8 cellular contexts compared by ENCODE assay signal in the genomic region with DNA sequence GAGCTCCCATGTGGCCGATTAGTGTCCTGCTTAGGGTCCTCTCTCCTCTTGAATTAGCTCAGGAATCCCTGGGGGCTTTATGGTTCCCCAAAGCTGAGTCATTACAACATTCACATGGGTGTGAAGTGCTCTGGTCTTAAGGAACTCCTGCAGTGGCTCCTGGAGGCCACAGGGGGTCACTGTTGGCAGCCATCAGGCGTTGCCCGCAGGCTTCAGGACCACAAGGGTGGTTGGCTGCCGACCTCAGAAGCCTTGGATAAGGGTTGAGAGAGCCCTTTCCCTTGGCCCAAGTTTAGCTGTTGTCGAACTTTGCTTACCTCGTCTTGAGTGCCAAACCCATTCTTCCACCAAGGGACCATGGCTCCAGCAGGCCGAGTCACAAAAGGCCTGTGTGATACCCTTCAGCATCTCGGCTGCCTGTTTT.
A peak's percentile ranks its signal among the peaks of the same experiment; 100 is the strongest.
DNase-seq lines count a peak whose midpoint lies in the region; ATAC-seq and TF ChIP-seq lines count a peak whose summit lies in the region.

No MANE protein-coding gene starts in this region.

- WGBS in spleen, 5 donors: 41 to 53% (median 46%) methylated on average over 6 to 8 of the region's 8 CpGs

- no peak overlapping the region for H3K27ac Mint-ChIP-seq in CD4-positive, alpha-beta T cell

- intact Hi-C loops in CD4-positive, alpha-beta T cell (cut with DNase I, micrococcal nuclease): no loop called here
- intact Hi-C loops in left ventricle myocardium superior (cut with micrococcal nuclease) (loop anchor here (5.0 kb wide), 1 partner anchor 157 kb away; no protein-coding TSS in a partner anchor), spleen (cut with DNase I; ENCODE audit: low total_unique reads) (no loop called here)

- no peaks in the 10 kb centered on the region for H3K9me3 Mint-ChIP-seq in CD4-positive, alpha-beta T cell

- no peaks in the 10 kb centered on the region for H3K4me1 Mint-ChIP-seq in CD4-positive, alpha-beta T cell (ENCODE audit: low read depth)

- H3K27me3 ChIP-seq in CD4-positive, alpha-beta T cell (ENCODE audit: control insufficient read depth, insufficient read depth, low read length): no peaks in the 10 kb centered on the region
- H3K27me3 ChIP-seq in spleen (replicated peaks in 1 of 7): no peaks in the 10 kb centered on the region

- peaks cover 0 to 40% (median 20%) of the 10 kb centered on the region in 6 donors for H3K4me1 ChIP-seq in spleen

- CTCF ChIA-PET in CD4-positive, alpha-beta T cell (lab: Charles Lee): no interaction called here

- ATAC-seq in CD4-positive, alpha-beta T cell (ENCODE audit: poor library complexity): peak; percentile 48
- peak; percentile 82 for ATAC-seq in GM18867 (IDR thresholded peaks at IDR 0.05; ENCODE audit: unreplicated experiment)
- peak; percentile 72 for ATAC-seq in HG02943 (IDR thresholded peaks at IDR 0.05; ENCODE audit: low read depth, unreplicated experiment)
- peak; percentile 79 for ATAC-seq in left ventricle myocardium superior
- ATAC-seq in omental fat pad (ENCODE audit: low FRiP score): no peak

- H3K36me3 ChIP-seq in spleen: no peaks in the 10 kb centered on the region

- no peak overlapping the region for H3K4me3 ChIP-seq in spleen

- H3K27ac ChIP-seq in CD4-positive, alpha-beta T cell (ENCODE audit: low read depth, low read length): no peak overlapping the region
- H3K27ac ChIP-seq in spleen: peak overlapping the region in 3 of 8 donors; percentile 62 to 76 (median 69)

- no peaks in the 10 kb centered on the region for H3K9me3 ChIP-seq in CD4-positive, alpha-beta T cell (ENCODE audit: control insufficient read depth, low read length)
- no peaks in the 10 kb centered on the region for H3K9me3 ChIP-seq in spleen

- TF ChIP-seq CTCF in CD4-positive, alpha-beta T cell (IDR thresholded peaks at IDR 0.05): peak; percentile 15
- TF ChIP-seq CTCF in spleen (IDR thresholded peaks at IDR 0.05 in 8 of 11, conservative IDR thresholded peaks at IDR 0.05 in 3 of 11): peak in 10 of 11 experiments; percentile 28 to 84 (median 65)
- TF ChIP-seq CTCF in omental fat pad (IDR thresholded peaks at IDR 0.05): no peak

- POLR2A ChIA-PET in CD4-positive, alpha-beta T cell (lab: Charles Lee): no interaction called here

- H3K27me3 Mint-ChIP-seq in CD4-positive, alpha-beta T cell: no peaks in the 10 kb centered on the region

- TF ChIP-seq POLR2A in spleen (IDR thresholded peaks at IDR 0.05): no peak

- H3K36me3 Mint-ChIP-seq in CD4-positive, alpha-beta T cell (ENCODE audit: low read depth): no peaks in the 10 kb centered on the region

- peak in 2 of 10 experiments; percentile 6 to 12 for DNase-seq in CD4-positive, alpha-beta T cell
- DNase-seq in NCI-H460 (ENCODE audit: extremely low read depth, low read depth) (peak; percentile 39), left ventricle myocardium superior (peak; percentile 55), spleen (peak; percentile 89), omental fat pad (ENCODE audit: low spot score) (no peak)
- peak; percentile 5 for DNase-seq in activated naive CD4-positive, alpha-beta T cell treated with Interleukin-2 at 50 U/mL for 16 hours

- H3K4me3 Mint-ChIP-seq in CD4-positive, alpha-beta T cell: no peak overlapping the region

Comparison
In these comparisons a context has a peak if more than half of its experiments do, and no peak if none do; other contexts are left out.
1. CTCF ChIP-seq: peak in CD4-positive, alpha-beta T cell (single experiment) and spleen (10 of 11); none in omental fat pad (0 of 3).